Comparison of ENCODE assay signal across 9 cellular contexts in the genomic region with DNA sequence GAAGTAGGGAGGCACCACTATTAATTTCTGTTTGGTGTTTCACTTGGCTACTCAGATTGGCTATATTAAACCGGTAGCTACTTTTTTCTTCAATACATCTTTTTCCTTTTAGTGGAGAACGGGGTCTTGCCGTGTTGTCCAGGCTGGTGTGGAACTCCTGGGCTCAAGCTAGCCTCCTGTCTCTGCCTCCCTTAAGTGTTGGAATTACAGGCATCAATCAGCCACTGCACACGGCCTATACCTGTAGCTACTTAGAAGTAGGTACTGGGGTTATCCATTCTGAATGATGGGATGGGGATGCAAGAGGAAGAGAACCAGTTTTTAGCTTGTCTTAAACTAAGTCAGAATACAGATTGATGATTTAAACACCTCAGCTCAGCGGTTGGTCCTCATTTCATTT. TPM values are rescaled to one million over a fixed set of nuclear protein-coding genes. Genes with fewer than 3 reads are reported as not detected.
DNase-seq lines count a peak whose midpoint lies in the region; ATAC-seq and TF ChIP-seq lines count a peak whose summit lies in the region.
"Had no signal": no experiment of that assay in that cellular context is flagged by ENCODE, and none has a peak within 500 bp of the region (broad histone marks: within the 10 kb centered on the region; RNA-seq: fewer than 3 reads in every experiment).

No MANE protein-coding gene starts in this region.

- no peak for ATAC-seq in heart right ventricle
- ATAC-seq in GM19023 (IDR thresholded peaks at IDR 0.05; ENCODE audit: unreplicated experiment) = no peak

- no peak overlapping the region for H3K4ac ChIP-seq in mesenchymal stem cell (ENCODE audit: low read depth in 1 of 2, low read length in 2 of 2)

- 37 to 39% methylated on average over 5 of the region's 5 CpGs for WGBS in heart right ventricle, 2 donors
- 78% methylated on average over 4 of the region's 5 CpGs for WGBS in mesenchymal stem cell

- intact Hi-C loops in heart right ventricle (cut with DNase I) (loop anchor here in 2 of 10 donors (5.0 kb wide), 1 partner anchor 46 kb away; no protein-coding TSS in a partner anchor), cardiac septum (cut with DNase I) (no loop called here), uterus (cut with DNase I; ENCODE audit: low total_unique reads) (no loop called here)

- TF ChIP-seq CTCF in heart right ventricle (IDR thresholded peaks at IDR 0.05) (no peak), astrocyte of the spinal cord (IDR thresholded peaks at IDR 0.05; ENCODE audit: low read depth, low read length) (no peak), uterus (IDR thresholded peaks at IDR 0.05) (no peak)

- no peaks in the 10 kb centered on the region for H3K27me3 ChIP-seq in heart right ventricle
- no peaks in the 10 kb centered on the region for H3K27me3 ChIP-seq in mesenchymal stem cell (ENCODE audit: control insufficient read depth in 1 of 2, insufficient read depth in 1 of 2, low read length in 2 of 2)
- H3K27me3 ChIP-seq in uterus = no peaks in the 10 kb centered on the region

- H2BK15ac ChIP-seq in mesenchymal stem cell (ENCODE audit: low read depth, poor library complexity, severe bottlenecking) = no peak overlapping the region

- H3K4me3 ChIP-seq in heart right ventricle (peak overlapping the region in 9 of 10 donors; percentile 74 to 99 (median 92)), astrocyte of the spinal cord (ENCODE audit: low read depth, low read length) (peak overlapping the region; percentile 90), mesenchymal stem cell (ENCODE audit: insufficient read depth in 1 of 2, low read depth in 1 of 2, low read length in 2 of 2) (peak overlapping the region; percentile 36 to 98), uterus (peak overlapping the region; percentile 81 to 92)

- H3K36me3 ChIP-seq in heart right ventricle (peaks cover 0 to 27% (median 0%) of the 10 kb centered on the region in 9 donors), mesenchymal stem cell (ENCODE audit: control insufficient read depth in 1 of 2, insufficient read depth in 2 of 2, low read depth in 1 of 2, low read length in 2 of 2) (peaks cover 2 to 12% of the 10 kb centered on the region in 2 experiments), uterus (no peaks in the 10 kb centered on the region)

- no peak overlapping the region for H2AK5ac ChIP-seq in mesenchymal stem cell (ENCODE audit: low read length, severe bottlenecking)

- H2AFZ ChIP-seq in mesenchymal stem cell (ENCODE audit: low read depth, low read length) = no peak overlapping the region

- no peak overlapping the region for H3K14ac ChIP-seq in mesenchymal stem cell (ENCODE audit: low read length in 2 of 2)

- H3K4me1 ChIP-seq in heart right ventricle (peaks cover 6 to 63% (median 52%) of the 10 kb centered on the region in 9 donors), mesenchymal stem cell (ENCODE audit: control insufficient read depth, insufficient read depth, low read depth, low read length) (peaks cover 17% of the 10 kb centered on the region), uterus (peaks cover 5 to 9% of the 10 kb centered on the region in 2 donors)

- in situ Hi-C loops in astrocyte of the spinal cord (cut with HindIII; ENCODE audit: low sequenced_read_pairs) = no loop called here

- TF ChIP-seq POLR2A in uterus (IDR thresholded peaks at IDR 0.05) = no peak

- H3K9me3 ChIP-seq in heart right ventricle (no peaks in the 10 kb centered on the region), mesenchymal stem cell (ENCODE audit: control insufficient read depth, low read length) (no peaks in the 10 kb centered on the region), uterus (no peaks in the 10 kb centered on the region)

- DNase-seq in heart right ventricle (no peak), cardiac septum (ENCODE audit: low spot score) (no peak), astrocyte of the spinal cord (ENCODE audit: low read depth, low spot score) (no peak), mesenchymal stem cell (no peak), uterus (no peak), cerebellum (ENCODE audit: low spot score) (no peak), kidney tubule cell (ENCODE audit: low spot score) (no peak)
- DNase-seq: NCI-H774 had no signal

- no peak overlapping the region for H2BK12ac ChIP-seq in mesenchymal stem cell (ENCODE audit: low read length in 2 of 2)

- H3K79me1 ChIP-seq in mesenchymal stem cell (replicated peaks; ENCODE audit: low read length, poor library complexity, severe bottlenecking) = no peaks in the 10 kb centered on the region

- peak overlapping the region; percentile 98 for H3K9ac ChIP-seq in mesenchymal stem cell (ENCODE audit: low read length)

- H3K23ac ChIP-seq in mesenchymal stem cell (ENCODE audit: low read length in 2 of 2) = no peak overlapping the region

- H4K91ac ChIP-seq in mesenchymal stem cell (ENCODE audit: low read length) = no peak overlapping the region

- H2BK120ac ChIP-seq in mesenchymal stem cell (ENCODE audit: low read depth, low read length) = no peak overlapping the region

- H3K27ac ChIP-seq in heart right ventricle (peak overlapping the region in 8 of 10 donors; percentile 97 to 99 (median 98)), mesenchymal stem cell (ENCODE audit: low read length, poor library complexity, severe bottlenecking) (no peak overlapping the region), uterus (peak overlapping the region; percentile 95 to 97)

- H4K8ac ChIP-seq in mesenchymal stem cell (ENCODE audit: low read length) = no peak overlapping the region

- no peak overlapping the region for H3K18ac ChIP-seq in mesenchymal stem cell (ENCODE audit: low read depth in 1 of 2, low read length in 2 of 2)

- H3K4me2 ChIP-seq in mesenchymal stem cell (ENCODE audit: low read length, poor library complexity, severe bottlenecking) = peak overlapping the region; percentile 51

- no peak overlapping the region for H2BK5ac ChIP-seq in mesenchymal stem cell (ENCODE audit: low read depth, low read length, poor library complexity, severe bottlenecking)

RNA-seq across cellular contexts. Expression of a gene that starts 1.7 kb away (rescaled TPM):
- total RNA-seq in heart right ventricle = 100 to 1,000 TPM; 121 to 162 (median 141) TPM
- 100 to 1,000 TPM in 1 of 2 donors, 10 to 100 TPM in 1; 59.3 to 106 TPM for polyA plus RNA-seq in heart right ventricle
- total RNA-seq in cardiac septum = 124 TPM
- polyA plus RNA-seq in mesenchymal stem cell (2013, experiment 1 of 2) = 102 TPM
- polyA plus RNA-seq in mesenchymal stem cell (2013, experiment 2 of 2) = 107 TPM
- total RNA-seq in uterus = 100 to 1,000 TPM in 1 of 4 donors, 10 to 100 TPM in 3; 34.1 to 153 (median 76.3) TPM
- total RNA-seq in cerebellum = 81.3 TPM
